Comparison of ENCODE assay signal across 8 cellular contexts in the genomic region with DNA sequence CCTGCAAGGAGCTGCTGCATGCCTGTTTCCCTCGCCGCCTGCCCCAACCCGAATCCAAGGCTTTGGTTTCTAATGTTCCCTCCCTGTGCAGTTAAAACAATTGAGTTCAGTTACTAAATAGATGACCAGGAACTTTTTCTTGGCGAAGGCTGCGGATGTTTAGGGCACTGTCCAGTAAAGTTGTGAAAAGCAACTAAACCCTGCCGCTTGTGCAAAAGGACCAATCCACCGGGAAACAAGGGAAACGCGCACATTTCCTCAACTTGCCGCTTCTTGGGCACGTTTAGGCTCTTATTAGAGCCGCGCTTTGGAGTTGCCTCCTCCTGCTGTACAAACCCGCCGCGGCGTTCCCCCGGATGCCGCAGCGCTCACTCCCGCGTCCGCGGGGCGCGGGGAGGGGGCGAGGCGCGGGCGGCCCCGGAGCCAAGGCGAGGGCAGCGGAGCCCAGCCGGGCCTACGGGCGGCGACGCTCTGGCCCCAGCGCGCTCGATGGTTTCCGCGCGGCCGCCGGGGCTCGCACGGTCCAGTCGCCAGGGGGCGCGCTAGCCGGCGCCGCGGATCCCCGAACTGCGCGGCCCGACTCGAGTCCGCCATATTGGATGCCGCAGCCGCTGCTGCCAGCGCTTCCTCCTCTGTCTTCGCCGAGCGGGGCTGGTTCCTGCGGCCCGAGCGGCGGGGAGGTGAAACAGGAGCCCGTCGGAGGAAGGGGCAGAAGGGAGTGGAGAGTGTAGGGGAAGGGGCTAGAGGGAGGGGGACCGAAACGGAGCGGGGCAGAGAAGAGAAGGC. TPM values are rescaled to one million over a fixed set of nuclear protein-coding genes. Genes with fewer than 3 reads are reported as not detected.
DNase-seq lines count a peak whose midpoint lies in the region; ATAC-seq and TF ChIP-seq lines count a peak whose summit lies in the region.

Gene SCAF8, plus strand, starts transcription at position 593 of the 786 bp plus-strand sequence. CDS start 485 bp downstream, outside the sequence.

- TF ChIP-seq CTCF in GM12875 (IDR thresholded peaks at IDR 0.05; ENCODE audit: borderline replicate concordance, insufficient read depth, low read depth, low read length) (peak; percentile 89), NB4 (IDR thresholded peaks at IDR 0.05; ENCODE audit: low read depth, low read length) (peak; percentile 37), psoas muscle (IDR thresholded peaks at IDR 0.05) (peak; percentile 91)

- H3K4me3 ChIP-seq in GM12875 (ENCODE audit: low read depth, low read length) (peak within 1 kb of the TSS; percentile 61), NB4 (ENCODE audit: low read depth, low read length) (peak within 1 kb of the TSS; percentile 91), psoas muscle (peak within 1 kb of the TSS; percentile 97), urinary bladder (ENCODE audit: low read depth, low read length) (peak within 1 kb of the TSS; percentile 97)

- H3K27ac ChIP-seq in psoas muscle (peak within 1 kb of the TSS; percentile 100), urinary bladder (ENCODE audit: low read depth) (peak within 1 kb of the TSS; percentile 100)

- H3K4me1 ChIP-seq in psoas muscle (peaks cover 42% of the 10 kb centered on the region), urinary bladder (ENCODE audit: insufficient read depth) (no peaks in the 10 kb centered on the region)

- no peaks in the 10 kb centered on the region for H3K9me3 ChIP-seq in psoas muscle

- TF ChIP-seq POLR2A in NB4 (IDR thresholded peaks at IDR 0.05; ENCODE audit: extremely low read depth, insufficient read length), result peak; percentile 61

- DNase-seq in NB4 (ENCODE audit: low read depth) (peak; percentile 89), amniotic epithelial cell (ENCODE audit: low read depth) (peak; percentile 66), left cardiac atrium (peak; percentile 86), psoas muscle (peak; percentile 87 to 93)

- WGBS in psoas muscle, 3 donors, result 0 to 1% (median 0%) methylated on average over 49 to 76 of the region's 76 CpGs
- under 1% methylated on average over 76 of the region's 76 CpGs for WGBS in urinary bladder

- ATAC-seq in HG02588 (IDR thresholded peaks at IDR 0.05; ENCODE audit: unreplicated experiment), result peak; percentile 77
- peak; percentile 91 to 92 for ATAC-seq in left cardiac atrium
- ATAC-seq in psoas muscle, result peak; percentile 83 to 89 (median 84)

- H3K27me3 ChIP-seq in psoas muscle (ENCODE audit: insufficient read depth in 3 of 3, low read length in 2 of 3), result no peaks in the 10 kb centered on the region

- intact Hi-C loops in T-helper 1 cell treated with Interleukin-12 subunit alpha and Interleukin-12 subunit beta and Interleukin-4 antibody, amounts not matched to agents 30 ng/mL and 1 ng/mL, for 36 hours (cut with micrococcal nuclease), result loop anchor here (1.0 to 10.0 kb wide), 14 partner anchors 40 to 1954 kb away; partner anchors contain the start of genes FBXO5, MTRF1L and TFB1M
- intact Hi-C loops in left cardiac atrium (cut with DNase I) (loop anchor here (2.0 to 10.0 kb wide), 3 partner anchors 56 to 72 kb away; no protein-coding TSS in a partner anchor), psoas muscle (cut with DNase I) (loop anchor here (1.0 to 5.0 kb wide), 4 partner anchors 34 to 74 kb away; no protein-coding TSS in a partner anchor)

- peaks cover 0 to 5% of the 10 kb centered on the region in 2 donors for H3K36me3 ChIP-seq in psoas muscle (ENCODE audit: insufficient read depth in 1 of 2, low read depth in 1 of 2)
- H3K36me3 ChIP-seq in urinary bladder (ENCODE audit: insufficient read depth), result no peaks in the 10 kb centered on the region

RNA-seq across cellular contexts. Expression of gene SCAF8, which starts in this region (rescaled TPM):
- total RNA-seq in T-helper 1 cell treated with Interleukin-12 subunit alpha and Interleukin-12 subunit beta and Interleukin-4 antibody, amounts not matched to agents 30 ng/mL and 1 ng/mL, for 36 hours, result 42.1 and 44.5 TPM in 2 replicates
- total RNA-seq in left cardiac atrium, result 10 to 100 TPM; 37.8 to 44.1 TPM
- 10 to 100 TPM; 40.1 to 49.0 (median 46.2) TPM for total RNA-seq in psoas muscle
- 10 to 100 TPM in 2 of 3 donors, 1 to 10 TPM in 1; 9.5 to 16.9 (median 10.5) TPM for polyA plus RNA-seq in psoas muscle
- 97.9 TPM for total RNA-seq in urinary bladder
- 21.1 TPM for polyA plus RNA-seq in urinary bladder

Comparison
In these comparisons a context has a peak if more than half of its experiments do, and no peak if none do; other contexts are left out.
1. Peak in every context shown above with its lines: DNase-seq, ATAC-seq, H3K4me3 ChIP-seq and H3K27ac ChIP-seq.
2. CTCF ChIP-seq: peak in every context shown above with its lines; median percentile 91 in psoas muscle; 89 in GM12875; 37 in NB4.